1 cellular context compared by ENCODE assay signal in genomic region chr10:130127612-130128607, GRCh38.
TF ChIP-seq lines count a peak whose summit lies in the region.

No MANE protein-coding gene starts in this region.

TF ChIP-seq in HCT116, 20 proteins besides CTCF, POLR2A, EP300 and RAD21 (continued from another document):
- TF ChIP-seq ELF1 (IDR thresholded peaks at IDR 0.05; ENCODE audit: borderline replicate concordance, low read depth), result no peak
- TF ChIP-seq SRF (IDR thresholded peaks at IDR 0.05; ENCODE audit: low read depth), result no peak
- TF ChIP-seq POLR2AphosphoS5 (IDR thresholded peaks at IDR 0.05; ENCODE audit: low read depth, low read length), result no peak
- TF ChIP-seq SIN3A (IDR thresholded peaks at IDR 0.05; ENCODE audit: low read depth), result no peak
- TF ChIP-seq, protein P1, sequence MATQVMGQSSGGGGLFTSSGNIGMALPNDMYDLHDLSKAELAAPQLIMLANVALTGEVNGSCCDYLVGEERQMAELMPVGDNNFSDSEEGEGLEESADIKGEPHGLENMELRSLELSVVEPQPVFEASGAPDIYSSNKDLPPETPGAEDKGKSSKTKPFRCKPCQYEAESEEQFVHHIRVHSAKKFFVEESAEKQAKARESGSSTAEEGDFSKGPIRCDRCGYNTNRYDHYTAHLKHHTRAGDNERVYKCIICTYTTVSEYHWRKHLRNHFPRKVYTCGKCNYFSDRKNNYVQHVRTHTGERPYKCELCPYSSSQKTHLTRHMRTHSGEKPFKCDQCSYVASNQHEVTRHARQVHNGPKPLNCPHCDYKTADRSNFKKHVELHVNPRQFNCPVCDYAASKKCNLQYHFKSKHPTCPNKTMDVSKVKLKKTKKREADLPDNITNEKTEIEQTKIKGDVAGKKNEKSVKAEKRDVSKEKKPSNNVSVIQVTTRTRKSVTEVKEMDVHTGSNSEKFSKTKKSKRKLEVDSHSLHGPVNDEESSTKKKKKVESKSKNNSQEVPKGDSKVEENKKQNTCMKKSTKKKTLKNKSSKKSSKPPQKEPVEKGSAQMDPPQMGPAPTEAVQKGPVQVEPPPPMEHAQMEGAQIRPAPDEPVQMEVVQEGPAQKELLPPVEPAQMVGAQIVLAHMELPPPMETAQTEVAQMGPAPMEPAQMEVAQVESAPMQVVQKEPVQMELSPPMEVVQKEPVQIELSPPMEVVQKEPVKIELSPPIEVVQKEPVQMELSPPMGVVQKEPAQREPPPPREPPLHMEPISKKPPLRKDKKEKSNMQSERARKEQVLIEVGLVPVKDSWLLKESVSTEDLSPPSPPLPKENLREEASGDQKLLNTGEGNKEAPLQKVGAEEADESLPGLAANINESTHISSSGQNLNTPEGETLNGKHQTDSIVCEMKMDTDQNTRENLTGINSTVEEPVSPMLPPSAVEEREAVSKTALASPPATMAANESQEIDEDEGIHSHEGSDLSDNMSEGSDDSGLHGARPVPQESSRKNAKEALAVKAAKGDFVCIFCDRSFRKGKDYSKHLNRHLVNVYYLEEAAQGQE (IDR thresholded peaks at IDR 0.05; ENCODE audit: low read depth), result no peak
- TF ChIP-seq EZH2 (IDR thresholded peaks at IDR 0.05), result no peak
- no peak for TF ChIP-seq CEBPB (IDR thresholded peaks at IDR 0.05; ENCODE audit: low read depth)
- TF ChIP-seq ZNF274 (IDR thresholded peaks at IDR 0.05; ENCODE audit: low read depth, low read length), result no peak
- no peak for TF ChIP-seq EGR1 (IDR thresholded peaks at IDR 0.05; ENCODE audit: low read depth)
- TF ChIP-seq CBX3 (IDR thresholded peaks at IDR 0.05; ENCODE audit: low read depth), result no peak
- no peak for TF ChIP-seq ATF3 (IDR thresholded peaks at IDR 0.05)
